Comparison of ENCODE assay signal across 12 cellular contexts in genomic region chr2:9693138-9693520, GRCh38.
DNase-seq lines count a peak whose midpoint lies in the region; ATAC-seq and FAIRE-seq lines count a peak whose summit lies in the region.
"Had no signal": no experiment of that assay in that cellular context is flagged by ENCODE, and none has a peak within 500 bp of the region (broad histone marks: within the 10 kb centered on the region; RNA-seq: fewer than 3 reads in every experiment).

No MANE protein-coding gene starts in this region.

- no peaks in the 10 kb centered on the region for H3K36me3 Mint-ChIP-seq in activated T-helper 17 cell treated with anti-CD3 and anti-CD28 coated beads, Interleukin-2, amount 50 U/mL, for 72 hours (ENCODE audit: low read depth)
- H3K36me3 Mint-ChIP-seq: brain, naive B cell had no signal

- H3K9me3 Mint-ChIP-seq in activated T-helper 17 cell treated with anti-CD3 and anti-CD28 coated beads, Interleukin-2, amount 50 U/mL, for 72 hours, result no peaks in the 10 kb centered on the region
- H3K9me3 Mint-ChIP-seq: naive B cell had no signal

- intact Hi-C loops in right cardiac atrium (cut with DNase I), result no loop called here

- H3K27ac ChIP-seq in right cardiac atrium (ENCODE audit: low read length) (no peak overlapping the region), small intestine (ENCODE audit: low read depth in 1 of 2, low read length in 1 of 2) (no peak overlapping the region)

- 42% methylated on average over 9 of the region's 9 CpGs for WGBS in right cardiac atrium
- 70 to 83% (median 81%) methylated on average over 9 of the region's 9 CpGs for WGBS in small intestine, 3 donors

- no peaks in the 10 kb centered on the region for H3K36me3 ChIP-seq in small intestine (ENCODE audit: control insufficient read depth in 2 of 2, insufficient read depth in 2 of 2, low read length in 2 of 2)
- H3K36me3 ChIP-seq: stomach had no signal

- peaks cover 11% of the 10 kb centered on the region for H3K4me1 Mint-ChIP-seq in activated T-helper 17 cell treated with anti-CD3 and anti-CD28 coated beads, Interleukin-2, amount 50 U/mL, for 72 hours

- peak; percentile 95 for ATAC-seq in activated T-helper 17 cell treated with anti-CD3 and anti-CD28 coated beads, Interleukin-2, amount 50 U/mL, for 72 hours (replicated peaks)
- ATAC-seq in right cardiac atrium (peak in 1 of 2 donors; percentile 84), GM21360 (IDR thresholded peaks at IDR 0.05; ENCODE audit: unreplicated experiment) (no peak)

- no peak overlapping the region for H3K4me3 ChIP-seq in right cardiac atrium (ENCODE audit: low read length)
- H3K4me3 ChIP-seq in small intestine (ENCODE audit: low read depth in 1 of 2, low read length in 2 of 2), result no peak overlapping the region

- peak overlapping the region; percentile 67 for H3K4me3 Mint-ChIP-seq in activated T-helper 17 cell treated with anti-CD3 and anti-CD28 coated beads, Interleukin-2, amount 50 U/mL, for 72 hours
- H3K4me3 Mint-ChIP-seq: brain had no signal

- H3K9me3 ChIP-seq in right cardiac atrium (ENCODE audit: control insufficient read depth, low read length), result no peaks in the 10 kb centered on the region
- H3K9me3 ChIP-seq in small intestine (ENCODE audit: control insufficient read depth, low read depth), result no peaks in the 10 kb centered on the region
- H3K9me3 ChIP-seq: Caco-2, stomach had no signal

- H3K4me1 ChIP-seq in right cardiac atrium (ENCODE audit: control insufficient read depth, insufficient read depth, low read length), result peaks cover 6% of the 10 kb centered on the region
- H3K4me1 ChIP-seq in small intestine (ENCODE audit: control insufficient read depth in 2 of 2, insufficient read depth in 1 of 2, low read depth in 1 of 2, low read length in 1 of 2), result no peaks in the 10 kb centered on the region

- no peaks in the 10 kb centered on the region for H3K27me3 Mint-ChIP-seq in activated T-helper 17 cell treated with anti-CD3 and anti-CD28 coated beads, Interleukin-2, amount 50 U/mL, for 72 hours
- H3K27me3 Mint-ChIP-seq: brain had no signal

- no peaks in the 10 kb centered on the region for H3K27me3 ChIP-seq in right cardiac atrium (ENCODE audit: control insufficient read depth, insufficient read depth)
- no peaks in the 10 kb centered on the region for H3K27me3 ChIP-seq in small intestine (ENCODE audit: control insufficient read depth in 2 of 2, insufficient read depth in 2 of 2, low read length in 2 of 2)
- H3K27me3 ChIP-seq: stomach had no signal

- H3K27ac Mint-ChIP-seq in activated T-helper 17 cell treated with anti-CD3 and anti-CD28 coated beads, Interleukin-2, amount 50 U/mL, for 72 hours, result peak overlapping the region; percentile 67

- FAIRE-seq in small intestine (lab: Jason Lieb, UNC), result no peak

- peak; percentile 27 for DNase-seq in stimulated activated CD4-positive, alpha-beta T cell treated with anti-CD3 and anti-CD28 coated beads, Interleukin-15, amount 100 ng/mL, for 24 hours
- no peak for DNase-seq in stimulated activated CD4-positive, alpha-beta T cell treated with anti-CD3 and anti-CD28 coated beads, Interleukin-2, amount 100 ng/mL, for 48 hours
- DNase-seq in right cardiac atrium (peak in 2 of 3 donors; percentile 64 to 66), small intestine (no peak), ecto neural progenitor cell (ENCODE audit: low spot score) (no peak), NCI-H146 (lab: John Stamatoyannopoulos, UW) (no peak)
- DNase-seq: Caco-2, naive B cell, stomach had no signal

Comparison
In these comparisons a context has a peak if more than half of its experiments do, and no peak if none do; other contexts are left out.
1. DNase-seq: peak in stimulated activated CD4-positive, alpha-beta T cell treated with anti-CD3 and anti-CD28 coated beads, Interleukin-15, amount 100 ng/mL, for 24 hours (single experiment) and right cardiac atrium (2 of 3); none in stimulated activated CD4-positive, alpha-beta T cell treated with anti-CD3 and anti-CD28 coated beads, Interleukin-2, amount 100 ng/mL, for 48 hours (0 of 2), small intestine (single experiment), ecto neural progenitor cell (single experiment) and NCI-H146 (single experiment).